In the genomic region with DNA sequence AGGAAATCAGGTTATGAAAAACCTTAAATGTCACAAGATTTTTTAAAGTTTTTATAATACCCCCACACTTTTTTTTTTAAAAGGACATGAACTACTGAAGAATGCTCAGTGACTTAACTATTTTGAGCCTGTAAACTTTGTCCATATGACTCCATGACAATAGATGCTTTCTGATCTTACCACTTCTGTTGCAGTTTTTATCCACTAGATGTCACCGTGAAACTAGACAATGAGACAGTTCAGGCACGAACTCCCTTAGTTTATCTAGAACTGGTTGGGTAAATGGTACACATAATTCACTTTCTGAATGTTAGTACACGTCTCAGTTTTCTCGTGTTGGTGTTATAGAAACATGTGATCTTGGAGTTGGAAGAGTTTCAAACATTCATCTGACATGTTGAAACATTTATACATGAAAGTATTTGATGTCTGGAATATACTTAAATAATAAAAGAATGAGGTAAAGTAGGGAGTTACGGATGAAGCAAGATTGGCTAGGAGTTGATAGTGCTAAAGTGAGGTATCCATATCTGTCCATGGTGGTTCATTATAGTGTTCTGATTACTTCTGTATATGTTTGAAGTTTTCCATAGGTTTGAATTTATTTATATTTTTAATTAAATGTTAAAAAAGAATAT, we compare ENCODE assay signal across 8 cellular contexts. TPM values are rescaled to one million over a fixed set of nuclear protein-coding genes. Genes with fewer than 3 reads are reported as not detected.
DNase-seq lines count a peak whose midpoint lies in the region; ATAC-seq and TF ChIP-seq lines count a peak whose summit lies in the region.

No MANE protein-coding gene starts in this region.

- no peaks in the 10 kb centered on the region for H3K4me1 ChIP-seq in cardiac muscle cell (ENCODE audit: low read depth)

- CTCF ChIA-PET in activated CD8-positive, alpha-beta T cell treated with anti-CD3 and anti-CD28 coated beads for 36 hours (lab: Charles Lee) = interaction anchor here (2.6 kb wide), 1 partner anchor 180 kb away, joined by 19 read pairs; no protein-coding TSS in a partner anchor

- H3K9me3 Mint-ChIP-seq in activated CD8-positive, alpha-beta T cell treated with anti-CD3 and anti-CD28 coated beads for 36 hours = no peaks in the 10 kb centered on the region

- no peaks in the 10 kb centered on the region for H3K27me3 ChIP-seq in cardiac muscle cell

- TF ChIP-seq CTCF in activated CD8-positive, alpha-beta T cell treated with anti-CD3 and anti-CD28 coated beads for 36 hours (IDR thresholded peaks at IDR 0.05) = peak; percentile 62
- peak; percentile 71 for TF ChIP-seq CTCF in cardiac muscle cell (IDR thresholded peaks at IDR 0.05; ENCODE audit: low read depth, low read length)

- H3K4me3 Mint-ChIP-seq in activated CD8-positive, alpha-beta T cell treated with anti-CD3 and anti-CD28 coated beads for 36 hours = no peak overlapping the region

- peak; percentile 90 for ATAC-seq in GM18867 (IDR thresholded peaks at IDR 0.05; ENCODE audit: unreplicated experiment)
- ATAC-seq in HG03066 (IDR thresholded peaks at IDR 0.05; ENCODE audit: low read depth, unreplicated experiment) = peak; percentile 88
- peak; percentile 93 for ATAC-seq in activated CD8-positive, alpha-beta T cell treated with anti-CD3 and anti-CD28 coated beads for 36 hours

- no peaks in the 10 kb centered on the region for H3K36me3 ChIP-seq in cardiac muscle cell

- H3K4me3 ChIP-seq in cardiac muscle cell = no peak overlapping the region

- no peak overlapping the region for H3K27ac ChIP-seq in cardiac muscle cell

- intact Hi-C loops in activated CD8-positive, alpha-beta T cell treated with anti-CD3 and anti-CD28 coated beads for 36 hours (cut with micrococcal nuclease) = loop anchor here (2.0 to 10.0 kb wide), 3 partner anchors 179 to 443 kb away; no protein-coding TSS in a partner anchor

- POLR2A ChIA-PET in activated CD8-positive, alpha-beta T cell treated with anti-CD3 and anti-CD28 coated beads for 36 hours (lab: Charles Lee) = no interaction called here

- no peaks in the 10 kb centered on the region for H3K36me3 Mint-ChIP-seq in activated CD8-positive, alpha-beta T cell treated with anti-CD3 and anti-CD28 coated beads for 36 hours (ENCODE audit: low read depth)

- DNase-seq in COLO829 (ENCODE audit: low spot score) = peak; percentile 85
- DNase-seq in NCI-H2171 (lab: John Stamatoyannopoulos, UW) = peak; percentile 37
- DNase-seq in activated CD8-positive, alpha-beta T cell treated with anti-CD3 and anti-CD28 coated beads for 36 hours = no peak
- peak; percentile 63 to 88 for DNase-seq in cardiac muscle cell (ENCODE audit: low read depth in 1 of 2, low spot score in 1 of 2)
- DNase-seq in putamen (ENCODE audit: low spot score) = peak; percentile 81
- DNase-seq in GM19240 (ENCODE audit: insufficient read length, low spot score) = no peak

- H3K27ac Mint-ChIP-seq in activated CD8-positive, alpha-beta T cell treated with anti-CD3 and anti-CD28 coated beads for 36 hours = no peak overlapping the region

- H3K27me3 Mint-ChIP-seq in activated CD8-positive, alpha-beta T cell treated with anti-CD3 and anti-CD28 coated beads for 36 hours = no peaks in the 10 kb centered on the region

- H3K9me3 ChIP-seq in cardiac muscle cell (ENCODE audit: low read depth) = no peaks in the 10 kb centered on the region

- H3K4me1 Mint-ChIP-seq in activated CD8-positive, alpha-beta T cell treated with anti-CD3 and anti-CD28 coated beads for 36 hours (ENCODE audit: low read depth) = no peaks in the 10 kb centered on the region

RNA-seq across cellular contexts. Expression of a gene that starts 8.1 kb away (rescaled TPM):
- total RNA-seq in activated CD8-positive, alpha-beta T cell treated with anti-CD3 and anti-CD28 coated beads for 36 hours = 1 to 10 TPM; 4.2 to 4.8 TPM
- 0.95 and 2.2 TPM in 2 replicates for total RNA-seq in cardiac muscle cell
- 0.59 and 2.2 TPM in 2 replicates for polyA plus RNA-seq in cardiac muscle cell

RNA-seq across cellular contexts. Expression of a gene that starts 26.2 kb away (rescaled TPM):
- under 1 TPM in 1 of 2 experiments, not detected in 1; 0.11 TPM for total RNA-seq in activated CD8-positive, alpha-beta T cell treated with anti-CD3 and anti-CD28 coated beads for 36 hours
- total RNA-seq in cardiac muscle cell = 0.04 and 0.12 TPM in 2 replicates
- not detected in 2 replicates for polyA plus RNA-seq in cardiac muscle cell

RNA-seq across cellular contexts. Expression of a gene that starts 43.0 kb away (rescaled TPM):
- total RNA-seq in activated CD8-positive, alpha-beta T cell treated with anti-CD3 and anti-CD28 coated beads for 36 hours = not detected
- not detected in 2 replicates for total RNA-seq in cardiac muscle cell
- not detected in 2 replicates for polyA plus RNA-seq in cardiac muscle cell

Comparison
In these comparisons a context has a peak if more than half of its experiments do, and no peak if none do; other contexts are left out.
1. DNase-seq: peak in COLO829 (single experiment), NCI-H2171 (single experiment), cardiac muscle cell (2 of 2) and putamen (single experiment); none in activated CD8-positive, alpha-beta T cell treated with anti-CD3 and anti-CD28 coated beads for 36 hours (single experiment) and GM19240 (single experiment).
2. Peak in every context shown above with its lines, with median percentiles within 50 percentile points of each other: ATAC-seq.